7 cellular contexts compared by ENCODE assay signal in genomic region chrX:43451976-43452686, GRCh38.
A peak's percentile ranks its signal among the peaks of the same experiment; 100 is the strongest.
DNase-seq lines count a peak whose midpoint lies in the region; ATAC-seq, FAIRE-seq and TF ChIP-seq lines count a peak whose summit lies in the region.
"Not testable (repeated sequence)": the region's sequence is repeated elsewhere in the genome, so short reads cannot be mapped to it uniquely, and the experiment has no call there.

No MANE protein-coding gene starts in this region.

- H3K23me2 ChIP-seq in H1 (ENCODE audit: low read depth, low read length): not testable (repeated sequence)

- not testable (repeated sequence) for TF ChIP-seq RAD21 in A549 (conservative IDR thresholded peaks at IDR 0.05 in 1 of 2, IDR thresholded peaks at IDR 0.05 in 1 of 2); H1 (IDR thresholded peaks at IDR 0.05 in 1 of 2, conservative IDR thresholded peaks at IDR 0.05 in 1 of 2; ENCODE audit: low read depth in 2 of 2, low read length in 2 of 2)

- not testable (repeated sequence) for H2AFZ ChIP-seq in astrocyte (ENCODE audit: low read depth, low read length); H1 (ENCODE audit: low read length); trophoblast cell (ENCODE audit: insufficient read depth, low read length, poor library complexity)

- H3K23ac ChIP-seq in H1 (ENCODE audit: insufficient read length); trophoblast cell (ENCODE audit: low read length): not testable (repeated sequence)

- TF ChIP-seq POLR2A in A549 (IDR thresholded peaks at IDR 0.05; ENCODE audit: low read length); GM12892 (IDR thresholded peaks at IDR 0.05; ENCODE audit: low read depth, low read length); H1 (IDR thresholded peaks at IDR 0.05; ENCODE audit: control extremely low read depth in 1 of 2, low read depth in 2 of 2, low read length in 2 of 2): not testable (repeated sequence)

- H3K9me3 ChIP-seq in A549; astrocyte (ENCODE audit: insufficient read depth, low read depth, low read length); H1 (ENCODE audit: insufficient read depth in 2 of 2, low read depth in 1 of 2, low read length in 1 of 2); trophoblast cell (ENCODE audit: insufficient read depth, low read depth, low read length): not testable (repeated sequence)

- not testable (repeated sequence) for H3K4me1 Mint-ChIP-seq in astrocyte (ENCODE audit: low read depth, unreplicated experiment)

- not testable (repeated sequence) for H4K91ac ChIP-seq in H1 (replicated peaks; ENCODE audit: insufficient read length, low read length); trophoblast cell (ENCODE audit: low read depth, low read length)

- H3K4me1 ChIP-seq in A549; astrocyte (ENCODE audit: insufficient read depth, low read length); H1 (replicated peaks in 1 of 4; ENCODE audit: control insufficient read depth in 3 of 4, insufficient read depth in 4 of 4, low read length in 3 of 4); trophoblast cell (ENCODE audit: control insufficient read depth in 1 of 2, insufficient read depth in 2 of 2, low read length in 2 of 2): not testable (repeated sequence)

- not testable (repeated sequence) for H3K4me2 ChIP-seq in A549; astrocyte (ENCODE audit: low read length); H1 (ENCODE audit: insufficient read depth in 1 of 2, low read depth in 2 of 2, low read length in 2 of 2); trophoblast cell (ENCODE audit: low read length)

- not testable (repeated sequence) for H3K56ac ChIP-seq in H1 (replicated peaks; ENCODE audit: insufficient read length, low read depth, low read length)

- not testable (repeated sequence) for H3K18ac ChIP-seq in H1 (ENCODE audit: extremely low read depth, low read length); trophoblast cell (ENCODE audit: low read length)

- not testable (repeated sequence) for DNase-seq in A549 (ENCODE audit: low read depth in 1 of 2, low spot score in 1 of 2); GM12892 (ENCODE audit: insufficient read length); astrocyte (ENCODE audit: low read depth); H1 (ENCODE audit: low read depth in 1 of 2, low spot score in 2 of 2)
- DNase-seq in LoVo (ENCODE audit: low spot score) (peak; percentile 0), islet precursor cell (peak; percentile 71), trophoblast cell (peak; percentile 11 to 40)

- H3K9ac ChIP-seq in astrocyte (ENCODE audit: low read length); H1 (replicated peaks in 1 of 4; ENCODE audit: extremely low read depth in 1 of 4, low read depth in 3 of 4, low read length in 3 of 4); trophoblast cell (ENCODE audit: low read length): not testable (repeated sequence)

- not testable (repeated sequence) for H3K4me3 Mint-ChIP-seq in astrocyte (ENCODE audit: unreplicated experiment)

- not testable (repeated sequence) for ATAC-seq in A549

- H3K27ac ChIP-seq in A549; astrocyte (ENCODE audit: low read depth, low read length); H1 (ENCODE audit: low read depth, low read length); trophoblast cell (ENCODE audit: low read depth, low read length): not testable (repeated sequence)

- not testable (repeated sequence) for TF ChIP-seq EP300 in A549 (IDR thresholded peaks at IDR 0.05); H1 (IDR thresholded peaks at IDR 0.05; ENCODE audit: borderline replicate concordance in 1 of 2, low read depth in 2 of 2, low read length in 2 of 2)

- not testable (repeated sequence) for H3K27me3 Mint-ChIP-seq in astrocyte (ENCODE audit: low read depth, unreplicated experiment)

- not testable (repeated sequence) for H3K79me2 ChIP-seq in astrocyte (ENCODE audit: insufficient read depth, low read length); H1 (ENCODE audit: control insufficient read depth in 1 of 2, insufficient read depth in 2 of 2, low read length in 2 of 2); trophoblast cell (ENCODE audit: control insufficient read depth, insufficient read depth, low read length, poor library complexity)

- H4K12ac ChIP-seq in trophoblast cell (ENCODE audit: low read depth, low read length): not testable (repeated sequence)

- 47% methylated on average over 4 of the region's 4 CpGs for WGBS in A549 (ENCODE audit: missing lambda C conversion rate)
- WGBS in H1 (ENCODE audit: extremely low coverage in 1 of 2, insufficient coverage in 1 of 2, insufficient read length in 1 of 2, insufficient replicate concordance in 2 of 2, low coverage in 1 of 2, low lambda C conversion rate in 2 of 2, missing lambda C conversion rate in 1 of 2), 2 experiments: 91% methylated on average over 2 of the region's 4 CpGs; no CpG with 5 or more reads in 1 of the 2 experiments
- WGBS in trophoblast cell (ENCODE audit: extremely low coverage, insufficient coverage, insufficient read length): no CpG with 5 or more reads among the region's 4 CpGs

- H3K27me3 ChIP-seq in astrocyte (ENCODE audit: insufficient read depth, low read length); H1 (replicated peaks in 1 of 4; ENCODE audit: control insufficient read depth in 3 of 4, extremely low read depth in 1 of 4, insufficient read depth in 3 of 4, low read length in 3 of 4); trophoblast cell (ENCODE audit: insufficient read depth, low read length): not testable (repeated sequence)

- not testable (repeated sequence) for H3K36me3 Mint-ChIP-seq in astrocyte (ENCODE audit: low read depth, unreplicated experiment)

- H4K20me1 ChIP-seq in astrocyte (ENCODE audit: insufficient read depth, low read length); H1 (replicated peaks in 1 of 2; ENCODE audit: control insufficient read depth in 1 of 2, insufficient read depth in 2 of 2, low read length in 2 of 2): not testable (repeated sequence)

- peak overlapping the region; percentile 63; the same call in 1 of the 2 replicates for H2BK5ac ChIP-seq in H1 (ENCODE audit: low read depth, low read length)
- not testable (repeated sequence) for H2BK5ac ChIP-seq in trophoblast cell (ENCODE audit: low read depth, low read length, poor library complexity)

- H2BK20ac ChIP-seq in H1 (ENCODE audit: low read length): not testable (repeated sequence)

- not testable (repeated sequence) for H3K4me3 ChIP-seq in A549; astrocyte (ENCODE audit: insufficient read depth, low read depth, low read length); H1 (ENCODE audit: extremely low read depth in 1 of 4, insufficient read depth in 2 of 4, low read depth in 3 of 4, low read length in 4 of 4); trophoblast cell (ENCODE audit: low read depth, low read length)

- peak; percentile 13 for FAIRE-seq in A549 (lab: Jason Lieb, UNC)
- FAIRE-seq in GM12892 (lab: Jason Lieb, UNC): peak; percentile 53
- FAIRE-seq in astrocyte (lab: Jason Lieb, UNC): peak; percentile 13
- not testable (repeated sequence) for FAIRE-seq in H1 (lab: Jason Lieb, UNC)

- H3K27ac Mint-ChIP-seq in astrocyte (ENCODE audit: unreplicated experiment): not testable (repeated sequence)

- H3K9me3 Mint-ChIP-seq in astrocyte (ENCODE audit: unreplicated experiment): not testable (repeated sequence)

- H4K8ac ChIP-seq in H1 (ENCODE audit: extremely low read depth, insufficient read depth, low read length); trophoblast cell (ENCODE audit: low read depth, low read length): not testable (repeated sequence)

- H3K79me1 ChIP-seq in H1 (ENCODE audit: low read depth, low read length); trophoblast cell (ENCODE audit: low read length): not testable (repeated sequence)

- not testable (repeated sequence) for H3K4ac ChIP-seq in H1 (replicated peaks; ENCODE audit: insufficient read length, low read depth, low read length); trophoblast cell (ENCODE audit: low read depth, low read length)

- CTCF ChIA-PET in A549 (lab: Yijun Ruan, JAX); H1 (lab: Charles Lee; ENCODE audit: partially characterized antibody): not testable (repeated sequence)

- H2BK12ac ChIP-seq in H1 (ENCODE audit: low read depth, low read length): 0 out of 2 replicates have a peak overlapping the region, but pooled peaks have one; percentile 60
- H2BK12ac ChIP-seq in trophoblast cell (ENCODE audit: low read length): not testable (repeated sequence)

- TF ChIP-seq CTCF in A549 (IDR thresholded peaks at IDR 0.05); astrocyte (IDR thresholded peaks at IDR 0.05; ENCODE audit: insufficient read depth, low read depth, low read length); H1 (IDR thresholded peaks at IDR 0.05; ENCODE audit: control extremely low read depth in 1 of 3, insufficient read depth in 1 of 3, low read depth in 1 of 3, low read length in 3 of 3): not testable (repeated sequence)

- H2BK15ac ChIP-seq in H1 (ENCODE audit: low read length): not testable (repeated sequence)

- POLR2A ChIA-PET in A549 (lab: Yijun Ruan, JAX); H1 (lab: Charles Lee; ENCODE audit: partially characterized antibody): not testable (repeated sequence)

- H3K14ac ChIP-seq in H1 (ENCODE audit: insufficient read length); trophoblast cell (ENCODE audit: low read length): not testable (repeated sequence)

- not testable (repeated sequence) for H2AK5ac ChIP-seq in H1 (ENCODE audit: low read depth, low read length); trophoblast cell (ENCODE audit: low read length)

- not testable (repeated sequence) for H3K36me3 ChIP-seq in astrocyte (ENCODE audit: insufficient read depth, low read length); H1 (ENCODE audit: control insufficient read depth in 2 of 4, insufficient read depth in 4 of 4, low read length in 3 of 4); trophoblast cell (ENCODE audit: control insufficient read depth in 1 of 2, insufficient read depth in 2 of 2, low read length in 2 of 2)

- H2BK120ac ChIP-seq in H1 (replicated peaks; ENCODE audit: low read depth, low read length); trophoblast cell (ENCODE audit: insufficient read depth, low read length, poor library complexity): not testable (repeated sequence)

- H4K5ac ChIP-seq in H1 (ENCODE audit: insufficient read length, low read depth, low read length): not testable (repeated sequence)
